17 cellular contexts compared by ENCODE assay signal in the genomic region with DNA sequence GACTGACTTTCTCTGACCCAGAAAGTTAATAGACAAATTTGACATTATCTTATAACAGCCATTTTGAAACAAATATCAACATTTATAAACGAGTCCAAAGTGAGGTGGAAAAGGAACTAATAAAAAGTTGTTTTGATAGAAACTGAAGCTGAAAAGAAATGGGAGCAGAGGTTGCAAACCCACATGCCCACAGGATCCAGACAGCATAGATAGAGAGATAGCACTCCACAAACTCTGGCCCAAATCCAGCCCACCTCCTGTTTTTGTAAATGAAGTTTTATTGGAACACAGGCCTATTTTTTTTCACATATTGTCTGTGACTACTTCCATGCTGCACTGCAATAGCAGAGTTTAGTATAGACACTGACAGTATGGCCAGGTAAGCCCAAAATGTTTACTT.
DNase-seq lines count a peak whose midpoint lies in the region; ATAC-seq and TF ChIP-seq lines count a peak whose summit lies in the region.
"Had no signal": no experiment of that assay in that cellular context is flagged by ENCODE, and none has a peak within 500 bp of the region (broad histone marks: within the 10 kb centered on the region; RNA-seq: fewer than 3 reads in every experiment).

No MANE protein-coding gene starts in this region.

- WGBS in neuronal stem cell (ENCODE audit: extremely low coverage in 2 of 2, insufficient read length in 2 of 2, insufficient replicate concordance in 1 of 2), 2 donors: no CpG with 5 or more reads among the region's 1 CpG

- no peaks in the 10 kb centered on the region for H3K79me1 ChIP-seq in neuronal stem cell (ENCODE audit: low read depth, low read length)

- no peak overlapping the region for H3K9ac ChIP-seq in neuronal stem cell (ENCODE audit: low read depth, low read length, poor library complexity)

- no peak overlapping the region for H3K4me3 ChIP-seq in HEK293 (ENCODE audit: low read depth, low read length)
- no peak overlapping the region for H3K4me3 ChIP-seq in neuronal stem cell (ENCODE audit: low read length in 2 of 2)
- H3K4me3 ChIP-seq: HAP-1, SK-N-MC had no signal

- H3K9me3 Mint-ChIP-seq in stimulated activated naive CD8-positive, alpha-beta T cell treated with anti-CD3 and anti-CD28 coated beads, Interleukin-15, amount 100 ng/mL, for 72 hours: no peaks in the 10 kb centered on the region
- H3K9me3 Mint-ChIP-seq: CD4-positive, alpha-beta T cell had no signal

- no peaks in the 10 kb centered on the region for H3K27me3 ChIP-seq in neuronal stem cell (ENCODE audit: control insufficient read depth in 3 of 3, insufficient read depth in 3 of 3, low read depth in 1 of 3, low read length in 3 of 3)

- no peak for ATAC-seq in stimulated activated naive CD8-positive, alpha-beta T cell treated with anti-CD3 and anti-CD28 coated beads, Interleukin-15, amount 100 ng/mL, for 72 hours

- H4K91ac ChIP-seq in neuronal stem cell (ENCODE audit: low read depth, low read length, poor library complexity): no peak overlapping the region

- no peak overlapping the region for H2BK120ac ChIP-seq in neuronal stem cell (ENCODE audit: low read depth, low read length)

- CTCF ChIA-PET in HEK293 (lab: Yijun Ruan, JAX): interaction anchor here (0.7 to 1.2 kb wide), 2 partner anchors 11 to 12 kb away, joined by 3 read pairs; no protein-coding TSS in a partner anchor

- POLR2A ChIA-PET in HEK293 (lab: Yijun Ruan, JAX): no interaction called here

- no peak overlapping the region for H3K4me2 ChIP-seq in neuronal stem cell (ENCODE audit: insufficient read depth, low read length, poor library complexity, severe bottlenecking)

- H2AK5ac ChIP-seq in neuronal stem cell (ENCODE audit: low read depth, low read length): no peak overlapping the region

- H3K4me3 Mint-ChIP-seq in stimulated activated naive CD8-positive, alpha-beta T cell treated with anti-CD3 and anti-CD28 coated beads, Interleukin-15, amount 100 ng/mL, for 72 hours: no peak overlapping the region
- H3K4me3 Mint-ChIP-seq: B cell; CD4-positive, alpha-beta T cell had no signal

- no peak for TF ChIP-seq CTCF in HEK293 (tag by site-specific recombination; IDR thresholded peaks at IDR 0.05)

- no peak overlapping the region for H2BK5ac ChIP-seq in neuronal stem cell (ENCODE audit: low read length)

- no peaks in the 10 kb centered on the region for H3K27me3 Mint-ChIP-seq in stimulated activated naive CD8-positive, alpha-beta T cell treated with anti-CD3 and anti-CD28 coated beads, Interleukin-15, amount 100 ng/mL, for 72 hours
- H3K27me3 Mint-ChIP-seq: B cell; CD4-positive, alpha-beta T cell had no signal

- H3K18ac ChIP-seq in neuronal stem cell (ENCODE audit: low read length): no peak overlapping the region

- H3K4me1 Mint-ChIP-seq in stimulated activated naive CD8-positive, alpha-beta T cell treated with anti-CD3 and anti-CD28 coated beads, Interleukin-15, amount 100 ng/mL, for 72 hours: no peaks in the 10 kb centered on the region
- H3K4me1 Mint-ChIP-seq: B cell had no signal

- no peak overlapping the region for H4K8ac ChIP-seq in neuronal stem cell (ENCODE audit: low read depth, low read length)

- H3K27ac ChIP-seq in HEK293 (ENCODE audit: extremely low read depth, low read depth, low read length) (peak overlapping the region; percentile 70; the same call in 1 of the 2 replicates), neuronal stem cell (replicated peaks; ENCODE audit: low read length) (no peak overlapping the region)
- H3K27ac ChIP-seq: HL-60, SK-N-MC had no signal

- no peak overlapping the region for H3K27ac Mint-ChIP-seq in stimulated activated naive CD8-positive, alpha-beta T cell treated with anti-CD3 and anti-CD28 coated beads, Interleukin-15, amount 100 ng/mL, for 72 hours
- H3K27ac Mint-ChIP-seq: B cell; CD4-positive, alpha-beta T cell had no signal

- no peak overlapping the region for H3K4ac ChIP-seq in neuronal stem cell (ENCODE audit: low read length)

- no peak overlapping the region for H2BK12ac ChIP-seq in neuronal stem cell (ENCODE audit: low read length)

- H3K4me1 ChIP-seq in HEK293 (ENCODE audit: control insufficient read depth, insufficient read depth, low read length) (peaks cover 32% of the 10 kb centered on the region), neuronal stem cell (ENCODE audit: control insufficient read depth in 2 of 2, insufficient read depth in 1 of 2, low read depth in 1 of 2, low read length in 2 of 2) (peaks cover 4 to 58% of the 10 kb centered on the region in 2 donors)

- no peak overlapping the region for H2BK15ac ChIP-seq in neuronal stem cell (ENCODE audit: low read length)

- DNase-seq in OCI-M1 (lab: John Stamatoyannopoulos, UW) (peak; percentile 20), dermis microvascular lymphatic vessel endothelial cell (ENCODE audit: low read depth in 2 of 2) (peak; percentile 59 to 80), neuronal stem cell (ENCODE audit: low spot score) (no peak), OCI-M2 (lab: John Stamatoyannopoulos, UW; ENCODE audit: unreplicated experiment) (no peak), SKM-1 treated with dmso at 0.1 percent for 144 hours (lab: John Stamatoyannopoulos, UW; ENCODE audit: unreplicated experiment) (no peak)
- no peak for DNase-seq in stimulated activated naive CD8-positive, alpha-beta T cell treated with anti-CD3 and anti-CD28 coated beads, Interleukin-15, amount 100 ng/mL, for 72 hours
- DNase-seq: CD4-positive, alpha-beta T cell; DMS79; NCI-H1417; NCI-H187 treated with DMSO at 0.1 percent for 48 hours; NCI-H446 treated with DMSO at 0.1 percent for 48 hours; NCI-H748 treated with DMSO at 0.1 percent for 48 hours had no signal

- peak overlapping the region; percentile 7 for H2AFZ ChIP-seq in neuronal stem cell (ENCODE audit: low read length)

- H3K14ac ChIP-seq in neuronal stem cell (ENCODE audit: low read length): no peak overlapping the region

- H3K36me3 ChIP-seq in HEK293 (ENCODE audit: control insufficient read depth in 2 of 2, insufficient read depth in 1 of 2, low read length in 2 of 2) (no peaks in the 10 kb centered on the region), neuronal stem cell (replicated peaks in 1 of 2; ENCODE audit: control insufficient read depth in 2 of 2, insufficient read depth in 2 of 2, low read length in 2 of 2) (no peaks in the 10 kb centered on the region)
- H3K36me3 ChIP-seq: HAP-1 had no signal

- H3K9me3 ChIP-seq in HEK293 (ENCODE audit: control insufficient read depth, insufficient read depth, low read depth, low read length) (no peaks in the 10 kb centered on the region), neuronal stem cell (replicated peaks in 1 of 2; ENCODE audit: control insufficient read depth in 2 of 2, insufficient read depth in 1 of 2, low read depth in 1 of 2, low read length in 2 of 2) (no peaks in the 10 kb centered on the region)
- H3K9me3 ChIP-seq: HAP-1 had no signal

- H3K23ac ChIP-seq in neuronal stem cell (ENCODE audit: low read depth, low read length, poor library complexity): no peak overlapping the region

TF ChIP-seq in HEK293, 187 proteins besides CTCF, POLR2A, EP300 and RAD21:
- TF ChIP-seq ZBTB20 (tag by site-specific recombination; IDR thresholded peaks at IDR 0.05) (no peak), ZNF843 (tag by site-specific recombination; IDR thresholded peaks at IDR 0.05) (peak; percentile 49; the same call in 1 of the 2 replicates), ZNF529 (tag by site-specific recombination; IDR thresholded peaks at IDR 0.05; ENCODE audit: insufficient replicate concordance) (no peak), ZXDB (tag by site-specific recombination; IDR thresholded peaks at IDR 0.05) (0 out of 2 replicates have a peak, but pooled peaks have one; percentile 51), OSR2 (tag by site-specific recombination; IDR thresholded peaks at IDR 0.05) (peak; percentile 31; the same call in 1 of the 2 replicates), ZNF629 (tag by site-specific recombination; IDR thresholded peaks at IDR 0.05) (no peak), FEZF1 (tag by site-specific recombination; IDR thresholded peaks at IDR 0.05) (peak; percentile 57), ZNF362 (tag by site-specific recombination; IDR thresholded peaks at IDR 0.05) (0 out of 2 replicates have a peak, but pooled peaks have one; percentile 17)
- TF ChIP-seq, protein P1, sequence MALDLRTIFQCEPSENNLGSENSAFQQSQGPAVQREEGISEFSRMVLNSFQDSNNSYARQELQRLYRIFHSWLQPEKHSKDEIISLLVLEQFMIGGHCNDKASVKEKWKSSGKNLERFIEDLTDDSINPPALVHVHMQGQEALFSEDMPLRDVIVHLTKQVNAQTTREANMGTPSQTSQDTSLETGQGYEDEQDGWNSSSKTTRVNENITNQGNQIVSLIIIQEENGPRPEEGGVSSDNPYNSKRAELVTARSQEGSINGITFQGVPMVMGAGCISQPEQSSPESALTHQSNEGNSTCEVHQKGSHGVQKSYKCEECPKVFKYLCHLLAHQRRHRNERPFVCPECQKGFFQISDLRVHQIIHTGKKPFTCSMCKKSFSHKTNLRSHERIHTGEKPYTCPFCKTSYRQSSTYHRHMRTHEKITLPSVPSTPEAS (tag by site-specific recombination; IDR thresholded peaks at IDR 0.05): no peak
- TF ChIP-seq, protein P2, sequence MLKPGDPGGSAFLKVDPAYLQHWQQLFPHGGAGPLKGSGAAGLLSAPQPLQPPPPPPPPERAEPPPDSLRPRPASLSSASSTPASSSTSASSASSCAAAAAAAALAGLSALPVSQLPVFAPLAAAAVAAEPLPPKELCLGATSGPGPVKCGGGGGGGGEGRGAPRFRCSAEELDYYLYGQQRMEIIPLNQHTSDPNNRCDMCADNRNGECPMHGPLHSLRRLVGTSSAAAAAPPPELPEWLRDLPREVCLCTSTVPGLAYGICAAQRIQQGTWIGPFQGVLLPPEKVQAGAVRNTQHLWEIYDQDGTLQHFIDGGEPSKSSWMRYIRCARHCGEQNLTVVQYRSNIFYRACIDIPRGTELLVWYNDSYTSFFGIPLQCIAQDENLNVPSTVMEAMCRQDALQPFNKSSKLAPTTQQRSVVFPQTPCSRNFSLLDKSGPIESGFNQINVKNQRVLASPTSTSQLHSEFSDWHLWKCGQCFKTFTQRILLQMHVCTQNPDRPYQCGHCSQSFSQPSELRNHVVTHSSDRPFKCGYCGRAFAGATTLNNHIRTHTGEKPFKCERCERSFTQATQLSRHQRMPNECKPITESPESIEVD (tag by site-specific recombination; IDR thresholded peaks at IDR 0.05): peak; percentile 41
TF ChIP-seq in HEK293: peak in this region for 6.

Comparison
In these comparisons a context has a peak if more than half of its experiments do, and no peak if none do; other contexts are left out.
1. DNase-seq: peak in OCI-M1 (single experiment) and dermis microvascular lymphatic vessel endothelial cell (2 of 2); none in neuronal stem cell (single experiment), stimulated activated naive CD8-positive, alpha-beta T cell treated with anti-CD3 and anti-CD28 coated beads, Interleukin-15, amount 100 ng/mL, for 72 hours (0 of 2), OCI-M2 (single experiment) and SKM-1 treated with dmso at 0.1 percent for 144 hours (single experiment).